Comparison of ENCODE assay signal across 8 cellular contexts in genomic region chr9:95508968-95509850, GRCh38. TPM values are rescaled to one million over a fixed set of nuclear protein-coding genes. Genes with fewer than 3 reads are reported as not detected.
DNase-seq lines count a peak whose midpoint lies in the region; ATAC-seq and TF ChIP-seq lines count a peak whose summit lies in the region.

No MANE protein-coding gene starts in this region.

- H3K4me1 ChIP-seq in GM23338 (ENCODE audit: insufficient read depth) (peaks cover 16% of the 10 kb centered on the region), vagina (peaks cover 22% of the 10 kb centered on the region)

- H4K20me1 ChIP-seq in GM23338 (replicated peaks; ENCODE audit: insufficient read depth): peaks cover 2% of the 10 kb centered on the region

- peak overlapping the region; percentile 97 for H3K27ac ChIP-seq in GM23338 (ENCODE audit: low read depth)
- peak overlapping the region; percentile 93 for H3K27ac ChIP-seq in vagina

- H3K4me3 ChIP-seq in GM23338 (peak overlapping the region; percentile 87), vagina (peak overlapping the region; percentile 76 to 87)

- H3K36me3 ChIP-seq in GM23338 (ENCODE audit: insufficient read depth) (no peaks in the 10 kb centered on the region), vagina (no peaks in the 10 kb centered on the region)

- peaks cover 16% of the 10 kb centered on the region for H3F3A ChIP-seq in GM23338 (replicated peaks; ENCODE audit: low read depth)

- H2AFZ ChIP-seq in GM23338: no peak overlapping the region

- no peak for TF ChIP-seq POLR2A in vagina (IDR thresholded peaks at IDR 0.05)

- peaks cover 55% of the 10 kb centered on the region for H3K27me3 Mint-ChIP-seq in GM23338 (ENCODE audit: insufficient read depth, low read depth, poor library complexity)
- peaks cover 28% of the 10 kb centered on the region for H3K27me3 Mint-ChIP-seq in activated naive CD8-positive, alpha-beta T cell treated with anti-CD3 and anti-CD28 coated beads, Interleukin-2, amount 50 U/mL, for 24 hours

- peak overlapping the region; percentile 85 for H3K4me2 ChIP-seq in GM23338

- in situ Hi-C loops in SK-MEL-5 (cut with HindIII; ENCODE audit: low pct_unique_long_range_greater_than_20kb, low sequenced_read_pairs): no loop called here

- no peaks in the 10 kb centered on the region for H3K9me2 ChIP-seq in GM23338 (ENCODE audit: insufficient read depth)

- peaks cover 40% of the 10 kb centered on the region for H3K4me1 Mint-ChIP-seq in GM23338
- peaks cover 58% of the 10 kb centered on the region for H3K4me1 Mint-ChIP-seq in activated naive CD8-positive, alpha-beta T cell treated with anti-CD3 and anti-CD28 coated beads, Interleukin-2, amount 50 U/mL, for 24 hours

- intact Hi-C loops in Right ventricle myocardium superior (cut with DNase I) (no loop called here), vagina (cut with DNase I) (loop anchor here (5.0 kb wide), 1 partner anchor 368 kb away; the partner anchor contains the start of gene ERCC6L2)

- H3K27me3 ChIP-seq in GM23338 (ENCODE audit: insufficient read depth) (peaks cover 18% of the 10 kb centered on the region), vagina (no peaks in the 10 kb centered on the region)

- no peaks in the 10 kb centered on the region for H3K9me3 ChIP-seq in vagina

- TF ChIP-seq CTCF in GM23338 (conservative IDR thresholded peaks at IDR 0.05; ENCODE audit: low read depth in 2 of 2) (no peak), vagina (IDR thresholded peaks at IDR 0.05) (no peak)

- no peaks in the 10 kb centered on the region for H3K9me3 Mint-ChIP-seq in GM23338
- no peaks in the 10 kb centered on the region for H3K9me3 Mint-ChIP-seq in activated naive CD8-positive, alpha-beta T cell treated with anti-CD3 and anti-CD28 coated beads, Interleukin-2, amount 50 U/mL, for 24 hours

- ATAC-seq in GM23338 (peak; percentile 23), Right ventricle myocardium superior (ENCODE audit: poor library complexity) (peak; percentile 42)
- ATAC-seq in activated naive CD8-positive, alpha-beta T cell treated with anti-CD3 and anti-CD28 coated beads, Interleukin-2, amount 50 U/mL, for 24 hours: peak; percentile 24

- H3K79me2 ChIP-seq in GM23338 (replicated peaks; ENCODE audit: insufficient read depth): peaks cover 33% of the 10 kb centered on the region

- H3K36me3 Mint-ChIP-seq in GM23338 (ENCODE audit: low read depth): no peaks in the 10 kb centered on the region; the same call in 2 of the 3 replicates
- peaks cover 11% of the 10 kb centered on the region for H3K36me3 Mint-ChIP-seq in activated naive CD8-positive, alpha-beta T cell treated with anti-CD3 and anti-CD28 coated beads, Interleukin-2, amount 50 U/mL, for 24 hours (ENCODE audit: low read depth)

- peak overlapping the region; percentile 91 for H3K27ac Mint-ChIP-seq in GM23338
- peak overlapping the region; percentile 94 for H3K27ac Mint-ChIP-seq in activated naive CD8-positive, alpha-beta T cell treated with anti-CD3 and anti-CD28 coated beads, Interleukin-2, amount 50 U/mL, for 24 hours

- peak; percentile 67 for DNase-seq in DMS53 treated with DMSO at 0.1 percent for 48 hours (lab: John Stamatoyannopoulos, UW; ENCODE audit: unreplicated experiment)
- peak; percentile 98 for DNase-seq in GM23338 (ENCODE audit: low spot score)
- peak; percentile 35 for DNase-seq in MV-4-11 (lab: John Stamatoyannopoulos, UW)
- peak; percentile 91 for DNase-seq in SK-MEL-5 (ENCODE audit: low read depth, low spot score)
- DNase-seq in activated naive CD8-positive, alpha-beta T cell treated with anti-CD3 and anti-CD28 coated beads, Interleukin-2, amount 50 U/mL, for 24 hours: peak; percentile 69
- DNase-seq in Right ventricle myocardium superior: peak; percentile 91
- DNase-seq in occipital lobe (lab: John Stamatoyannopoulos, UW): peak; percentile 86
- peak in 1 of 2 donors; percentile 94 for DNase-seq in vagina (ENCODE audit: extremely low spot score in 2 of 2)

- H3K4me3 Mint-ChIP-seq in GM23338: peak overlapping the region; percentile 91
- H3K4me3 Mint-ChIP-seq in activated naive CD8-positive, alpha-beta T cell treated with anti-CD3 and anti-CD28 coated beads, Interleukin-2, amount 50 U/mL, for 24 hours: peak overlapping the region; percentile 87

TF ChIP-seq in GM23338, 12 proteins besides CTCF, POLR2A, EP300 and RAD21 (continues in another document):
- no peak for TF ChIP-seq JUNB (IDR thresholded peaks at IDR 0.05; ENCODE audit: unreplicated experiment)
- no peak for TF ChIP-seq ZNF114 (CRISPR knock-in tag; IDR thresholded peaks at IDR 0.05)
- TF ChIP-seq REST (IDR thresholded peaks at IDR 0.05; ENCODE audit: unreplicated experiment): no peak
- TF ChIP-seq CREB1 (CRISPR knock-in tag; IDR thresholded peaks at IDR 0.05; ENCODE audit: low read depth): no peak

RNA-seq across cellular contexts. Expression of gene PTCH1, which starts 7.6 kb away (rescaled TPM):
- total RNA-seq in GM23338 (2014; rRNA removed; shearing (Covaris generic)): 34.1 and 36.9 TPM in 2 replicates
- polyA plus RNA-seq in GM23338 (2016; fragmentation: Nextera tagmentation; extraction: Ambion mirVana): 19.7 and 21.4 TPM in 2 replicates
- total RNA-seq in SK-MEL-5 (2014; rRNA removed; shearing (Covaris generic)): 3.8 and 9.1 TPM in 2 replicates
- polyA plus RNA-seq in SK-MEL-5 (2015; cell fraction: cytosol; rRNA removed): 7.9 and 22.5 TPM in 2 replicates
- 16.5 and 62.1 TPM in 2 replicates for polyA plus RNA-seq in SK-MEL-5 (2015; cell fraction: nucleus; rRNA removed)
- total RNA-seq in Right ventricle myocardium superior (9.8 TPM), occipital lobe (8.3 TPM), vagina (14.2 TPM)
